In the genomic region with DNA sequence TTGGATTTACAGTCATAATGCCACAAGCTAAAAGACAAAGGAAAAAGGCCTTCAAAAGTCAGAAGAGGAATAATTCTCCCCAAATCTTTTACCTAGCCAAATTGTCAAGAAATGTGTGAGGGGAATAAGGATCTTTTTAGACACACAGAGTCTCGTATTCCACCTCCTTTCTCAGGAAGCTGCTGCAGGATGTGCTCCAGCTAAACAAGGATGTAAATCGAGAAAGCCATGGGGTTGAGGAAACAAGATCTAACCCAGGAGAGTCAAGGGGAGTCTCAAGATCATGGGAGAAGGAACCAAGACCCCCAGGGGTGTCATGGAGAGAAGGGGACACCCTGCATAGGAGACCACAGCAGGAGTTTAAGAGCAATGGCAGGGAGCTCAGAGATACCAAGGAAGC, we compare ENCODE assay signal across 22 cellular contexts.
"Had no signal": no experiment of that assay in that cellular context is flagged by ENCODE, and none has a peak within 500 bp of the region (broad histone marks: within the 10 kb centered on the region; RNA-seq: fewer than 3 reads in every experiment).

No MANE protein-coding gene starts in this region.

- FAIRE-seq: RCC 7860 had no signal

- H3K9me3 Mint-ChIP-seq: T-helper 1 cell treated with Interleukin-12 subunit alpha and Interleukin-12 subunit beta and Interleukin-4 antibody, amounts not matched to agents 30 μg/mL and 1 μg/mL, for 36 hours had no signal

- H3K27ac Mint-ChIP-seq: activated CD8-positive, alpha-beta T cell treated with anti-CD3 and anti-CD28 coated beads, Interleukin-2, amount 10 ng/mL, durations not matched to agents 7 days and 5 days; activated naive CD8-positive, alpha-beta T cell; T-helper 1 cell treated with Interleukin-12 subunit alpha and Interleukin-12 subunit beta and Interleukin-4 antibody, amounts not matched to agents 30 μg/mL and 1 μg/mL, for 36 hours had no signal

- H3K27me3 Mint-ChIP-seq: activated naive CD8-positive, alpha-beta T cell had no signal

- DNase-seq: activated CD4-positive, alpha-beta T cell treated with anti-CD3 and anti-CD28 coated beads for 48 hours; activated CD4-positive, alpha-beta T cell treated with anti-CD3 and anti-CD28 coated beads, Interleukin-2, amount 50 U/mL, for 4 hours; activated CD4-positive, CD25-positive, alpha-beta regulatory T cell treated with anti-CD3 and anti-CD28 coated beads, Interleukin-2, amount 50 U/mL, for 72 hours; activated CD8-positive, alpha-beta memory T cell treated with anti-CD3 and anti-CD28 coated beads, Interleukin-2, amount 50 U/mL, for 48 hours; activated CD8-positive, alpha-beta T cell treated with anti-CD3 and anti-CD28 coated beads, Interleukin-2, amount 10 ng/mL, durations not matched to agents 7 days and 5 days; activated effector memory CD4-positive, alpha-beta T cell treated with anti-CD3 and anti-CD28 coated beads, Interleukin-2, amount 50 U/mL, for 16 hours; activated naive CD4-positive, alpha-beta T cell treated with Interleukin-2 at 50 U/mL for 16 hours; activated T-cell treated with anti-CD3 and anti-CD28 coated beads, Interleukin-2, amount 50 U/mL, for 1 hour; amygdala; central memory CD4-positive, alpha-beta T cell; Karpas-422; MM.1S; NCI-H1105; NCI-H1436; NCI-H1694 treated with DMSO at 0.1 percent for 48 hours; NCI-H2081; NCI-H446; NCI-H524; SHP77 treated with DMSO at 0.1 percent for 48 hours had no signal

- H3K4me3 Mint-ChIP-seq: activated CD8-positive, alpha-beta T cell treated with anti-CD3 and anti-CD28 coated beads, Interleukin-2, amount 10 ng/mL, durations not matched to agents 7 days and 5 days; activated naive CD8-positive, alpha-beta T cell; T-helper 1 cell treated with Interleukin-12 subunit alpha and Interleukin-12 subunit beta and Interleukin-4 antibody, amounts not matched to agents 30 μg/mL and 1 μg/mL, for 36 hours had no signal
